9 cellular contexts compared by ENCODE assay signal in the genomic region with DNA sequence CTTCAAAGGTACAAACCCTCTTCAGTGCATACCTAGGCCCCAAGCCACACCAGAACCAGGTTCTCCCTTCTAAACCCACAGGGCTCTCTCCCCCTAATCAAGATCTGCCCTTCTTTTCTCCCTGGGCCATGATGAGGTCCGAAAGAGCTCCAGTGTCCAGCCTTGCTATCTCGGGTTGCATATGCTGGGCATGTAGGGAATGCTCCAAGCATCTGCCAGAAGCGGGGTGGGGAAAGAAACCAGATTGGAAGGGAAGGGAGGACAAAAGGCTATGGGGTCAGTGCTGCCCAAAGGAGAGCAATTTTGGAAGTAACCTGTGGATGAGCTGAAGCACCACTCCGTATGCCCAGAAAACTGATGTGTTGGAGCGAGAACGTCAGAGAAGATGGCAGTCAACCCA. TPM values are rescaled to one million over a fixed set of nuclear protein-coding genes. Genes with fewer than 3 reads are reported as not detected.
DNase-seq lines count a peak whose midpoint lies in the region; ATAC-seq and TF ChIP-seq lines count a peak whose summit lies in the region.
"Had no signal": no experiment of that assay in that cellular context is flagged by ENCODE, and none has a peak within 500 bp of the region (broad histone marks: within the 10 kb centered on the region; RNA-seq: fewer than 3 reads in every experiment).

No MANE protein-coding gene starts in this region.

- intact Hi-C loops in Right ventricle myocardium superior (cut with DNase I) = no loop called here

- H3K4me1 Mint-ChIP-seq in glutamatergic neuron (ENCODE audit: low read depth, unreplicated experiment) = peaks cover 44% of the 10 kb centered on the region
- H3K4me1 Mint-ChIP-seq in stimulated activated memory B cell treated with anti-CD40 and anti-IgM and Interleukin-4, amounts not matched to agents 10 μg/mL and 1 μg/mL and 100 μg/mL, for 72 hours = peaks cover 40% of the 10 kb centered on the region

- TF ChIP-seq CTCF in cardiac muscle cell (IDR thresholded peaks at IDR 0.05; ENCODE audit: low read depth, low read length) (no peak), glutamatergic neuron (IDR thresholded peaks at IDR 0.05; ENCODE audit: partially characterized antibody, unreplicated experiment) (no peak)

- no peaks in the 10 kb centered on the region for H3K9me3 ChIP-seq in cardiac muscle cell (ENCODE audit: low read depth)
- no peaks in the 10 kb centered on the region for H3K9me3 ChIP-seq in SK-N-MC (ENCODE audit: low read depth, low read length)

- peak overlapping the region; percentile 99 for H3K27ac Mint-ChIP-seq in glutamatergic neuron (ENCODE audit: unreplicated experiment)
- peak overlapping the region; percentile 98 for H3K27ac Mint-ChIP-seq in stimulated activated memory B cell treated with anti-CD40 and anti-IgM and Interleukin-4, amounts not matched to agents 10 μg/mL and 1 μg/mL and 100 μg/mL, for 72 hours

- H3K27me3 Mint-ChIP-seq in glutamatergic neuron (ENCODE audit: unreplicated experiment) = peaks cover 20% of the 10 kb centered on the region
- H3K27me3 Mint-ChIP-seq in stimulated activated memory B cell treated with anti-CD40 and anti-IgM and Interleukin-4, amounts not matched to agents 10 μg/mL and 1 μg/mL and 100 μg/mL, for 72 hours = no peaks in the 10 kb centered on the region

- peaks cover 19% of the 10 kb centered on the region for H3K4me1 ChIP-seq in cardiac muscle cell (ENCODE audit: low read depth)

- H3K4me3 Mint-ChIP-seq in glutamatergic neuron (ENCODE audit: unreplicated experiment) = peak overlapping the region; percentile 97
- H3K4me3 Mint-ChIP-seq in stimulated activated memory B cell treated with anti-CD40 and anti-IgM and Interleukin-4, amounts not matched to agents 10 μg/mL and 1 μg/mL and 100 μg/mL, for 72 hours = peak overlapping the region; percentile 91

- H3K36me3 Mint-ChIP-seq in glutamatergic neuron (ENCODE audit: unreplicated experiment) = peaks cover 4% of the 10 kb centered on the region
- H3K36me3 Mint-ChIP-seq in stimulated activated memory B cell treated with anti-CD40 and anti-IgM and Interleukin-4, amounts not matched to agents 10 μg/mL and 1 μg/mL and 100 μg/mL, for 72 hours = peaks cover 39% of the 10 kb centered on the region

- H3K36me3 ChIP-seq in cardiac muscle cell (peaks cover 17% of the 10 kb centered on the region), SK-N-MC (ENCODE audit: insufficient read depth, low read length) (peaks cover 26% of the 10 kb centered on the region)

- ATAC-seq in Right ventricle myocardium superior (ENCODE audit: poor library complexity) = no peak
- no peak for ATAC-seq in stimulated activated memory B cell treated with anti-CD40 and anti-IgM and Interleukin-4, amounts not matched to agents 10 μg/mL and 1 μg/mL and 100 μg/mL, for 72 hours

- no peak overlapping the region for H3K4me3 ChIP-seq in cardiac muscle cell
- H3K4me3 ChIP-seq in SK-N-MC = no peak overlapping the region

- H3K9ac ChIP-seq in SK-N-MC (ENCODE audit: insufficient read length) = peak overlapping the region; percentile 48

- H3K9me3 Mint-ChIP-seq in glutamatergic neuron (ENCODE audit: unreplicated experiment) = peaks cover 23% of the 10 kb centered on the region
- H3K9me3 Mint-ChIP-seq in stimulated activated memory B cell treated with anti-CD40 and anti-IgM and Interleukin-4, amounts not matched to agents 10 μg/mL and 1 μg/mL and 100 μg/mL, for 72 hours = no peaks in the 10 kb centered on the region

- H3K27ac ChIP-seq in cardiac muscle cell (peak overlapping the region; percentile 70), SK-N-MC (no peak overlapping the region)

- H3K27me3 ChIP-seq in cardiac muscle cell = no peaks in the 10 kb centered on the region

- DNase-seq in cardiac muscle cell (ENCODE audit: low read depth in 1 of 2, low spot score in 1 of 2) (no peak), Right ventricle myocardium superior (no peak), SK-N-MC (ENCODE audit: low read depth, low spot score) (no peak), glutamatergic neuron (no peak), cortex of kidney (lab: John Stamatoyannopoulos, UW) (no peak), LoVo (ENCODE audit: low spot score) (no peak), mesenteric fat pad (ENCODE audit: low spot score) (no peak)
- DNase-seq: NCI-H510A had no signal

RNA-seq across cellular contexts. Expression of gene CTDNEP1, which starts 2.3 kb away (rescaled TPM):
- 76.0 and 78.3 TPM in 2 replicates for total RNA-seq in cardiac muscle cell
- 92.5 and 98.6 TPM in 2 replicates for polyA plus RNA-seq in cardiac muscle cell
- 109 TPM for total RNA-seq in Right ventricle myocardium superior
- 185 TPM for total RNA-seq in glutamatergic neuron (ENCODE audit: unreplicated experiment)
- 120 TPM for total RNA-seq in mesenteric fat pad

RNA-seq across cellular contexts. Expression of gene ELP5, which starts 2.8 kb away (rescaled TPM):
- total RNA-seq in cardiac muscle cell (54.5 and 68.8 TPM in 2 replicates), Right ventricle myocardium superior (71.6 TPM), glutamatergic neuron (ENCODE audit: unreplicated experiment) (34.1 TPM), mesenteric fat pad (44.1 TPM)
- polyA plus RNA-seq in cardiac muscle cell = 62.3 and 82.9 TPM in 2 replicates

RNA-seq across cellular contexts. Expression of gene GABARAP, which starts 7.0 kb away (rescaled TPM):
- total RNA-seq in cardiac muscle cell = 517 and 760 TPM in 2 replicates
- polyA plus RNA-seq in cardiac muscle cell = 772 and 773 TPM in 2 replicates
- 432 TPM for total RNA-seq in Right ventricle myocardium superior
- total RNA-seq in glutamatergic neuron (ENCODE audit: unreplicated experiment) = 908 TPM
- total RNA-seq in mesenteric fat pad = 468 TPM

RNA-seq across cellular contexts. Expression of gene PHF23, which starts 10.0 kb away (rescaled TPM):
- total RNA-seq in cardiac muscle cell (53.5 and 57.7 TPM in 2 replicates), Right ventricle myocardium superior (19.4 TPM), glutamatergic neuron (ENCODE audit: unreplicated experiment) (72.3 TPM), mesenteric fat pad (47.4 TPM)
- 53.9 and 65.0 TPM in 2 replicates for polyA plus RNA-seq in cardiac muscle cell

RNA-seq across cellular contexts. Expression of gene CLDN7, which starts 13.1 kb away (rescaled TPM):
- total RNA-seq in cardiac muscle cell = 0.32 and 0.51 TPM in 2 replicates
- 0.83 and 0.99 TPM in 2 replicates for polyA plus RNA-seq in cardiac muscle cell
- 0.94 TPM for total RNA-seq in Right ventricle myocardium superior
- total RNA-seq in glutamatergic neuron (ENCODE audit: unreplicated experiment) = 0.44 TPM
- total RNA-seq in mesenteric fat pad = 5.6 TPM
